1 cellular context compared by ENCODE assay signal in genomic region chr4:68797048-68797447, GRCh38.
TF ChIP-seq lines count a peak whose summit lies in the region.

No MANE protein-coding gene starts in this region.

TF ChIP-seq in HepG2, 621 proteins besides CTCF, POLR2A, EP300 and RAD21 (continued from another document):
- TF ChIP-seq MAFF (IDR thresholded peaks at IDR 0.05; ENCODE audit: low read depth, low read length) (peak; percentile 34; the same call in 1 of the 2 replicates), NFE2L1 (CRISPR knock-in tag; IDR thresholded peaks at IDR 0.05; ENCODE audit: borderline replicate concordance) (no peak), NKX3-1 (CRISPR knock-in tag; IDR thresholded peaks at IDR 0.05) (no peak), NFATC3 (CRISPR knock-in tag; IDR thresholded peaks at IDR 0.05) (no peak), NFKBIZ (CRISPR knock-in tag; IDR thresholded peaks at IDR 0.05) (no peak), MAFK (conservative IDR thresholded peaks at IDR 0.05 in 1 of 2, IDR thresholded peaks at IDR 0.05 in 1 of 2; ENCODE audit: low read length in 2 of 2) (peak; percentile 12 to 44; a peak in 1 of 4 replicates), ZNF225 (CRISPR knock-in tag; IDR thresholded peaks at IDR 0.05) (no peak), ZFP36L1 (CRISPR knock-in tag; IDR thresholded peaks at IDR 0.05) (no peak), MNT (IDR thresholded peaks at IDR 0.05) (no peak), ZNF557 (CRISPR knock-in tag; IDR thresholded peaks at IDR 0.05) (no peak)
- TF ChIP-seq, protein P1, sequence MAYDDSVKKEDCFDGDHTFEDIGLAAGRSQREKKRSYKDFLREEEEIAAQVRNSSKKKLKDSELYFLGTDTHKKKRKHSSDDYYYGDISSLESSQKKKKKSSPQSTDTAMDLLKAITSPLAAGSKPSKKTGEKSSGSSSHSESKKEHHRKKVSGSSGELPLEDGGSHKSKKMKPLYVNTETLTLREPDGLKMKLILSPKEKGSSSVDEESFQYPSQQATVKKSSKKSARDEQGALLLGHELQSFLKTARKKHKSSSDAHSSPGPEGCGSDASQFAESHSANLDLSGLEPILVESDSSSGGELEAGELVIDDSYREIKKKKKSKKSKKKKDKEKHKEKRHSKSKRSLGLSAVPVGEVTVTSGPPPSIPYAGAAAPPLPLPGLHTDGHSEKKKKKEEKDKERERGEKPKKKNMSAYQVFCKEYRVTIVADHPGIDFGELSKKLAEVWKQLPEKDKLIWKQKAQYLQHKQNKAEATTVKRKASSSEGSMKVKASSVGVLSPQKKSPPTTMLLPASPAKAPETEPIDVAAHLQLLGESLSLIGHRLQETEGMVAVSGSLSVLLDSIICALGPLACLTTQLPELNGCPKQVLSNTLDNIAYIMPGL (CRISPR knock-in tag; IDR thresholded peaks at IDR 0.05; ENCODE audit: borderline replicate concordance in 1 of 2, low read depth in 1 of 2) = no peak
- TF ChIP-seq, protein P2, sequence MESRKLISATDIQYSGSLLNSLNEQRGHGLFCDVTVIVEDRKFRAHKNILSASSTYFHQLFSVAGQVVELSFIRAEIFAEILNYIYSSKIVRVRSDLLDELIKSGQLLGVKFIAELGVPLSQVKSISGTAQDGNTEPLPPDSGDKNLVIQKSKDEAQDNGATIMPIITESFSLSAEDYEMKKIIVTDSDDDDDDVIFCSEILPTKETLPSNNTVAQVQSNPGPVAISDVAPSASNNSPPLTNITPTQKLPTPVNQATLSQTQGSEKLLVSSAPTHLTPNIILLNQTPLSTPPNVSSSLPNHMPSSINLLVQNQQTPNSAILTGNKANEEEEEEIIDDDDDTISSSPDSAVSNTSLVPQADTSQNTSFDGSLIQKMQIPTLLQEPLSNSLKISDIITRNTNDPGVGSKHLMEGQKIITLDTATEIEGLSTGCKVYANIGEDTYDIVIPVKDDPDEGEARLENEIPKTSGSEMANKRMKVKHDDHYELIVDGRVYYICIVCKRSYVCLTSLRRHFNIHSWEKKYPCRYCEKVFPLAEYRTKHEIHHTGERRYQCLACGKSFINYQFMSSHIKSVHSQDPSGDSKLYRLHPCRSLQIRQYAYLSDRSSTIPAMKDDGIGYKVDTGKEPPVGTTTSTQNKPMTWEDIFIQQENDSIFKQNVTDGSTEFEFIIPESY (CRISPR knock-in tag; IDR thresholded peaks at IDR 0.05) = no peak
- TF ChIP-seq, protein P3, sequence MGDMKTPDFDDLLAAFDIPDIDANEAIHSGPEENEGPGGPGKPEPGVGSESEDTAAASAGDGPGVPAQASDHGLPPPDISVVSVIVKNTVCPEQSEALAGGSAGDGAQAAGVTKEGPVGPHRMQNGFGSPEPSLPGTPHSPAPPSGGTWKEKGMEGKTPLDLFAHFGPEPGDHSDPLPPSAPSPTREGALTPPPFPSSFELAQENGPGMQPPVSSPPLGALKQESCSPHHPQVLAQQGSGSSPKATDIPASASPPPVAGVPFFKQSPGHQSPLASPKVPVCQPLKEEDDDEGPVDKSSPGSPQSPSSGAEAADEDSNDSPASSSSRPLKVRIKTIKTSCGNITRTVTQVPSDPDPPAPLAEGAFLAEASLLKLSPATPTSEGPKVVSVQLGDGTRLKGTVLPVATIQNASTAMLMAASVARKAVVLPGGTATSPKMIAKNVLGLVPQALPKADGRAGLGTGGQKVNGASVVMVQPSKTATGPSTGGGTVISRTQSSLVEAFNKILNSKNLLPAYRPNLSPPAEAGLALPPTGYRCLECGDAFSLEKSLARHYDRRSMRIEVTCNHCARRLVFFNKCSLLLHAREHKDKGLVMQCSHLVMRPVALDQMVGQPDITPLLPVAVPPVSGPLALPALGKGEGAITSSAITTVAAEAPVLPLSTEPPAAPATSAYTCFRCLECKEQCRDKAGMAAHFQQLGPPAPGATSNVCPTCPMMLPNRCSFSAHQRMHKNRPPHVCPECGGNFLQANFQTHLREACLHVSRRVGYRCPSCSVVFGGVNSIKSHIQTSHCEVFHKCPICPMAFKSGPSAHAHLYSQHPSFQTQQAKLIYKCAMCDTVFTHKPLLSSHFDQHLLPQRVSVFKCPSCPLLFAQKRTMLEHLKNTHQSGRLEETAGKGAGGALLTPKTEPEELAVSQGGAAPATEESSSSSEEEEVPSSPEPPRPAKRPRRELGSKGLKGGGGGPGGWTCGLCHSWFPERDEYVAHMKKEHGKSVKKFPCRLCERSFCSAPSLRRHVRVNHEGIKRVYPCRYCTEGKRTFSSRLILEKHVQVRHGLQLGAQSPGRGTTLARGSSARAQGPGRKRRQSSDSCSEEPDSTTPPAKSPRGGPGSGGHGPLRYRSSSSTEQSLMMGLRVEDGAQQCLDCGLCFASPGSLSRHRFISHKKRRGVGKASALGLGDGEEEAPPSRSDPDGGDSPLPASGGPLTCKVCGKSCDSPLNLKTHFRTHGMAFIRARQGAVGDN (CRISPR knock-in tag; IDR thresholded peaks at IDR 0.05) = no peak
